Comparison of ENCODE assay signal across 12 cellular contexts in the genomic region with DNA sequence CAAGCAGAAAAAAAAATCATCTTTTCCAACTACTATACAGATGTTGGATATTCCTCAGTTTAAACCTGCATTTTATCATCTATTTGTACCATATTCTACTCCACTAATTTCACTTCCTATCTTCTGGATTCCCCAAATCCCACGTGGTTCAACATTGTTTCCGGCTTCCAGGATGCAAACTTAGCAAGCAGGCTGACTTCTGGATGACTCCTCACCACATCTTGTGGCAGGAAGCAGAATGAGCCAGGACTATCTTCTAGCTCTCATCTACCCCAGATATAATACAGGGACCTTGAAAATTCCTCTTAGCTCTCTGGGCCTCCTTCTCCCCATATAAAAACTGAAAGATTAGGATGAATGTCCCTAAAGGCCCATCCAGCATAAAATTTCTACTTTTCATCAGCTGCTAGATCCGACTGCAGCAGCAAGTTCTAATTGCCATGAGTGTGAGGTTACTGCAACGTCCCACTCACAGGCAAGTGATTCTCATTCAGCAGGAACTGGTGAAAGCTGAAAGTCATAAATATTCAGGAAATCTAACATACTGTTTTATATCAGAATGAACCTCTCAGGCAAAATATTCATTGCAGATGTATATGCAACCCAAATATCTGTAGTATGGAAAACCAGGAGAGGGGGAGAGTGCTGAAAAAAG.
DNase-seq lines count a peak whose midpoint lies in the region; ATAC-seq and TF ChIP-seq lines count a peak whose summit lies in the region.
"Had no signal": no experiment of that assay in that cellular context is flagged by ENCODE, and none has a peak within 500 bp of the region (broad histone marks: within the 10 kb centered on the region; RNA-seq: fewer than 3 reads in every experiment).

No MANE protein-coding gene starts in this region.

- no peak overlapping the region for H3K4me3 ChIP-seq in cardiac fibroblast (replicated peaks in 1 of 2; ENCODE audit: low read depth in 2 of 2, low read length in 2 of 2)
- H3K4me3 ChIP-seq: upper lobe of left lung had no signal

- no peaks in the 10 kb centered on the region for H3K4me1 Mint-ChIP-seq in activated T-helper 2 cell treated with anti-CD3 and anti-CD28 coated beads, Interferon-gamma antibody, Interleukin-2, Interleukin-4, amounts not matched to agents 10 μg/mL and 5 μg/mL and 100 μg/mL, durations not matched to agents 14 hours and 24 hours and 36 hours (ENCODE audit: low read depth)

- no peaks in the 10 kb centered on the region for H3K36me3 Mint-ChIP-seq in activated T-helper 2 cell treated with anti-CD3 and anti-CD28 coated beads, Interferon-gamma antibody, Interleukin-2, Interleukin-4, amounts not matched to agents 10 μg/mL and 5 μg/mL and 100 μg/mL, durations not matched to agents 14 hours and 24 hours and 36 hours (ENCODE audit: low read depth)

- DNase-seq in A172 (ENCODE audit: low spot score) (peak; percentile 57), LHCN-M2 (ENCODE audit: low read depth) (peak; percentile 82), cardiac fibroblast (ENCODE audit: low read depth in 2 of 2) (peak; percentile 83 to 85), left kidney (ENCODE audit: low read depth, low spot score) (peak; percentile 29), HT-29 (ENCODE audit: low spot score) (no peak), GM13977 (ENCODE audit: low spot score) (no peak)
- no peak for DNase-seq in activated T-helper 2 cell treated with anti-CD3 and anti-CD28 coated beads, Interferon-gamma antibody, Interleukin-2, Interleukin-4, amounts not matched to agents 10 μg/mL and 5 μg/mL and 100 μg/mL, durations not matched to agents 14 hours and 24 hours and 36 hours (ENCODE audit: low spot score)
- DNase-seq: ACHN, KG1, NCI-H524 treated with DMSO at 0.1 percent for 48 hours had no signal

- no peak for TF ChIP-seq POLR2A in GM18505 (IDR thresholded peaks at IDR 0.05; ENCODE audit: borderline replicate concordance, extremely low read depth, insufficient read depth, insufficient read length)

- intact Hi-C loops in activated T-helper 2 cell treated with anti-CD3 and anti-CD28 coated beads, Interferon-gamma antibody, Interleukin-2, Interleukin-4, amounts not matched to agents 10 μg/mL and 5 μg/mL and 100 μg/mL, durations not matched to agents 14 hours and 24 hours and 36 hours (cut with micrococcal nuclease) = no loop called here

- H3K27me3 Mint-ChIP-seq in activated T-helper 2 cell treated with anti-CD3 and anti-CD28 coated beads, Interferon-gamma antibody, Interleukin-2, Interleukin-4, amounts not matched to agents 10 μg/mL and 5 μg/mL and 100 μg/mL, durations not matched to agents 14 hours and 24 hours and 36 hours (ENCODE audit: low read depth) = no peaks in the 10 kb centered on the region

- in situ Hi-C loops in GM13977 (cut with MboI; ENCODE audit: low pct_unique_long_range_greater_than_20kb, low sequenced_read_pairs, unreplicated experiment) = no loop called here

- ATAC-seq in GM18505 (IDR thresholded peaks at IDR 0.05; ENCODE audit: unreplicated experiment) = no peak

- no peak overlapping the region for H3K4me3 Mint-ChIP-seq in activated T-helper 2 cell treated with anti-CD3 and anti-CD28 coated beads, Interferon-gamma antibody, Interleukin-2, Interleukin-4, amounts not matched to agents 10 μg/mL and 5 μg/mL and 100 μg/mL, durations not matched to agents 14 hours and 24 hours and 36 hours (ENCODE audit: low read depth)

- TF ChIP-seq CTCF in cardiac fibroblast (IDR thresholded peaks at IDR 0.05; ENCODE audit: low read depth, low read length) (no peak), GM13977 (IDR thresholded peaks at IDR 0.05; ENCODE audit: extremely low read depth, insufficient read depth, missing control alignments) (no peak)

- no peaks in the 10 kb centered on the region for H3K9me3 Mint-ChIP-seq in activated T-helper 2 cell treated with anti-CD3 and anti-CD28 coated beads, Interferon-gamma antibody, Interleukin-2, Interleukin-4, amounts not matched to agents 10 μg/mL and 5 μg/mL and 100 μg/mL, durations not matched to agents 14 hours and 24 hours and 36 hours

- no peak overlapping the region for H3K27ac Mint-ChIP-seq in activated T-helper 2 cell treated with anti-CD3 and anti-CD28 coated beads, Interferon-gamma antibody, Interleukin-2, Interleukin-4, amounts not matched to agents 10 μg/mL and 5 μg/mL and 100 μg/mL, durations not matched to agents 14 hours and 24 hours and 36 hours

Comparison
In these comparisons a context has a peak if more than half of its experiments do, and no peak if none do; other contexts are left out.
1. DNase-seq: peak in A172 (single experiment), LHCN-M2 (single experiment), cardiac fibroblast (2 of 2) and left kidney (single experiment); none in HT-29 (single experiment), activated T-helper 2 cell treated with anti-CD3 and anti-CD28 coated beads, Interferon-gamma antibody, Interleukin-2, Interleukin-4, amounts not matched to agents 10 μg/mL and 5 μg/mL and 100 μg/mL, durations not matched to agents 14 hours and 24 hours and 36 hours (single experiment) and GM13977 (single experiment).